ENCODE assay signal across 24 cellular contexts in genomic region chr22:28942333-28942732, GRCh38. TPM values are rescaled to one million over a fixed set of nuclear protein-coding genes. Genes with fewer than 3 reads are reported as not detected.
DNase-seq lines count a peak whose midpoint lies in the region; ATAC-seq, FAIRE-seq and TF ChIP-seq lines count a peak whose summit lies in the region.
"Had no signal": no experiment of that assay in that cellular context is flagged by ENCODE, and none has a peak within 500 bp of the region (broad histone marks: within the 10 kb centered on the region; RNA-seq: fewer than 3 reads in every experiment).

No MANE protein-coding gene starts in this region.

- H3K27me3 Mint-ChIP-seq in WTC11 (ENCODE audit: low read depth), result no peaks in the 10 kb centered on the region
- H3K27me3 Mint-ChIP-seq in endodermal cell (ENCODE audit: insufficient read depth), result no peaks in the 10 kb centered on the region
- H3K27me3 Mint-ChIP-seq in chondrocyte (ENCODE audit: low read depth), result no peaks in the 10 kb centered on the region

- TF ChIP-seq CTCF in WTC11 (IDR thresholded peaks at IDR 0.05), result no peak
- no peak for TF ChIP-seq CTCF in endodermal cell (conservative IDR thresholded peaks at IDR 0.05)
- TF ChIP-seq CTCF in chondrocyte (IDR thresholded peaks at IDR 0.05), result no peak

- POLR2A ChIA-PET in WTC11 (lab: Charles Lee), result no interaction called here

- H3K4me1 ChIP-seq in endodermal cell (ENCODE audit: control insufficient read depth, insufficient read depth, low read length), result peaks cover 22% of the 10 kb centered on the region
- H3K4me1 ChIP-seq in mesodermal cell (ENCODE audit: control insufficient read depth, insufficient read depth, low read length, poor library complexity, severe bottlenecking), result peaks cover 16% of the 10 kb centered on the region
- H3K4me1 ChIP-seq in small intestine (ENCODE audit: control insufficient read depth in 2 of 2, insufficient read depth in 1 of 2, low read depth in 1 of 2, low read length in 1 of 2), result peaks cover 5 to 8% of the 10 kb centered on the region in 2 donors

- H3K9me3 Mint-ChIP-seq in WTC11 (peaks cover 16% of the 10 kb centered on the region), endodermal cell (peaks cover 14% of the 10 kb centered on the region), chondrocyte (ENCODE audit: low read depth) (peaks cover 13% of the 10 kb centered on the region)

- no peak overlapping the region for H3K9ac ChIP-seq in endodermal cell (ENCODE audit: extremely low read depth, low read length, poor library complexity, severe bottlenecking)
- H3K9ac ChIP-seq: GM23248, SK-N-SH had no signal

- H3K27ac ChIP-seq in endodermal cell (ENCODE audit: low read depth, low read length), result peak overlapping the region; percentile 95
- peak overlapping the region; percentile 57 for H3K27ac ChIP-seq in mesodermal cell (ENCODE audit: low read depth, low read length, severe bottlenecking)
- H3K27ac ChIP-seq in small intestine (ENCODE audit: low read depth in 1 of 2, low read length in 1 of 2), result no peak overlapping the region
- H3K27ac ChIP-seq: C4-2B, GM23248 had no signal

- ATAC-seq in WTC11 (no peak), GM18858 (IDR thresholded peaks at IDR 0.05; ENCODE audit: unreplicated experiment) (no peak)
- ATAC-seq: HCT116 had no signal

- DNase-seq in WTC11 (ENCODE audit: low spot score) (no peak), endodermal cell (no peak), small intestine (peak; percentile 66), NCI-H226 (no peak), NCI-H345 treated with DMSO at 0.1 percent for 48 hours (lab: John Stamatoyannopoulos, UW; ENCODE audit: unreplicated experiment) (no peak), chondrocyte (ENCODE audit: low spot score) (no peak)
- DNase-seq: ACHN, AML-193, DMS79, GM23248, IMR-90, Karpas-422, NCI-H1048, NCI-H1436 treated with DMSO at 0.1 percent for 48 hours, NCI-H2081 treated with DMSO at 0.1 percent for 48 hours, NCI-H510A treated with DMSO at 0.1 percent for 48 hours, NCI-H82, SHP77 treated with DMSO at 0.1 percent for 48 hours, SK-N-SH had no signal

- peaks cover 16% of the 10 kb centered on the region for H3K36me3 Mint-ChIP-seq in WTC11
- H3K36me3 Mint-ChIP-seq in endodermal cell (ENCODE audit: low read depth), result peaks cover 18% of the 10 kb centered on the region
- H3K36me3 Mint-ChIP-seq in chondrocyte (ENCODE audit: low read depth), result peaks cover 7% of the 10 kb centered on the region

- FAIRE-seq in small intestine (lab: Jason Lieb, UNC), result no peak
- FAIRE-seq: D721Med had no signal

- H3K4me3 Mint-ChIP-seq in WTC11, result no peak overlapping the region
- no peak overlapping the region for H3K4me3 Mint-ChIP-seq in endodermal cell
- no peak overlapping the region for H3K4me3 Mint-ChIP-seq in chondrocyte (ENCODE audit: unreplicated experiment)

- H3K36me3 ChIP-seq in endodermal cell (ENCODE audit: control insufficient read depth, insufficient read depth, low read length), result peaks cover 6% of the 10 kb centered on the region
- no peaks in the 10 kb centered on the region for H3K36me3 ChIP-seq in mesodermal cell (ENCODE audit: control insufficient read depth, insufficient read depth, low read length)
- H3K36me3 ChIP-seq in small intestine (ENCODE audit: control insufficient read depth in 2 of 2, insufficient read depth in 2 of 2, low read length in 2 of 2), result no peaks in the 10 kb centered on the region

- H3K27ac Mint-ChIP-seq in WTC11 (peak overlapping the region; percentile 80), endodermal cell (no peak overlapping the region), chondrocyte (ENCODE audit: unreplicated experiment) (no peak overlapping the region)

- H3K4me3 ChIP-seq in endodermal cell (ENCODE audit: low read length) (no peak overlapping the region), mesodermal cell (ENCODE audit: extremely low read depth, insufficient read depth, low read length, poor library complexity, severe bottlenecking) (no peak overlapping the region), small intestine (ENCODE audit: low read depth in 1 of 2, low read length in 2 of 2) (no peak overlapping the region)
- H3K4me3 ChIP-seq: GM23248 had no signal

- H3K9me3 ChIP-seq in endodermal cell (ENCODE audit: control insufficient read depth, low read length) (peaks cover 12% of the 10 kb centered on the region), mesodermal cell (ENCODE audit: control insufficient read depth, low read length) (peaks cover 11% of the 10 kb centered on the region), small intestine (ENCODE audit: control insufficient read depth, low read depth) (no peaks in the 10 kb centered on the region)
- H3K9me3 ChIP-seq: SK-N-SH had no signal

- CTCF ChIA-PET in WTC11 (lab: Charles Lee), result interaction anchor here (1.4 to 2.5 kb wide), 4 partner anchors 10 to 113 kb away, joined by 4 to 15 read pairs (median 6); no protein-coding TSS in a partner anchor

- WGBS in endodermal cell (ENCODE audit: insufficient coverage in 1 of 2, insufficient read length in 1 of 2), 2 experiments, result 90 to 93% methylated on average over 3 to 5 of the region's 5 CpGs
- WGBS in mesodermal cell (ENCODE audit: insufficient coverage in 2 of 2), 2 experiments, result 85 to 90% methylated on average over 4 to 5 of the region's 5 CpGs
- 28 to 75% (median 53%) methylated on average over 5 of the region's 5 CpGs for WGBS in small intestine, 3 donors

- peaks cover 54% of the 10 kb centered on the region for H3K4me1 Mint-ChIP-seq in WTC11
- peaks cover 42% of the 10 kb centered on the region for H3K4me1 Mint-ChIP-seq in endodermal cell
- H3K4me1 Mint-ChIP-seq in chondrocyte (ENCODE audit: low read depth), result no peaks in the 10 kb centered on the region

- H3K27me3 ChIP-seq in endodermal cell (ENCODE audit: control insufficient read depth, insufficient read depth, low read length, poor library complexity, severe bottlenecking) (no peaks in the 10 kb centered on the region), small intestine (ENCODE audit: control insufficient read depth in 2 of 2, insufficient read depth in 2 of 2, low read length in 2 of 2) (peaks cover 0 to 1% of the 10 kb centered on the region in 2 donors)

TF ChIP-seq in WTC11, 78 proteins besides CTCF, POLR2A, EP300 and RAD21 (continues in another document):
- TF ChIP-seq HMGA2 (CRISPR knock-in tag; IDR thresholded peaks at IDR 0.05), result no peak
- no peak for TF ChIP-seq USF2 (CRISPR knock-in tag; IDR thresholded peaks at IDR 0.05)
- no peak for TF ChIP-seq AFF4 (CRISPR knock-in tag; IDR thresholded peaks at IDR 0.05; ENCODE audit: borderline replicate concordance)
- no peak for TF ChIP-seq TEAD4 (CRISPR knock-in tag; IDR thresholded peaks at IDR 0.05)
- no peak for TF ChIP-seq ZNF396 (CRISPR knock-in tag; IDR thresholded peaks at IDR 0.05; ENCODE audit: borderline replicate concordance)
- TF ChIP-seq TEAD1 (CRISPR knock-in tag; IDR thresholded peaks at IDR 0.05), result no peak
- TF ChIP-seq ZNF416 (CRISPR knock-in tag; IDR thresholded peaks at IDR 0.05), result no peak
- no peak for TF ChIP-seq IRF2 (CRISPR knock-in tag; IDR thresholded peaks at IDR 0.05; ENCODE audit: borderline replicate concordance, low read depth)

RNA-seq across cellular contexts. Expression of gene ZNRF3, which starts 59.0 kb away (rescaled TPM):
- total RNA-seq in WTC11 (2021) (20.6 to 25.4 TPM (median 21.6 TPM) in 3 replicates), endodermal cell (10 to 100 TPM; 15.8 to 19.8 TPM), chondrocyte (6.7 to 7.7 TPM (median 6.7 TPM) in 3 replicates)
- 35.8 TPM for polyA plus RNA-seq in endodermal cell (2013, experiment 1 of 2)
- 29.9 TPM for polyA plus RNA-seq in endodermal cell (2013, experiment 2 of 2)
- polyA plus RNA-seq in mesodermal cell (2013, experiment 1 of 2), result 9.1 TPM
- polyA plus RNA-seq in mesodermal cell (2013, experiment 2 of 2), result 6.9 TPM
- polyA plus RNA-seq in small intestine, result 1 to 10 TPM in 1 of 3 donors, under 1 TPM in 2; 0.22 to 7.7 (median 0.81) TPM

Comparison
In these comparisons a context has a peak if more than half of its experiments do, and no peak if none do; other contexts are left out.
1. H3K27ac ChIP-seq: peak in endodermal cell (single experiment) and mesodermal cell (single experiment); none in small intestine (0 of 2).